ENCODE assay signal across 8 cellular contexts in genomic region chr3:48240711-48241491, GRCh38. TPM values are rescaled to one million over a fixed set of nuclear protein-coding genes. Genes with fewer than 3 reads are reported as not detected.
DNase-seq lines count a peak whose midpoint lies in the region; ATAC-seq and TF ChIP-seq lines count a peak whose summit lies in the region.

ZNF589 (plus strand) TSS chr3:48241104; CDS start chr3:48241172, 68 bp downstream.

- TF ChIP-seq POLR2A in GM19193 (IDR thresholded peaks at IDR 0.05; ENCODE audit: extremely low read depth, insufficient read depth, insufficient read length), result peak; percentile 92

- no peaks in the 10 kb centered on the region for H3K27me3 ChIP-seq in BE2C
- H3K27me3 ChIP-seq in colonic mucosa, result no peaks in the 10 kb centered on the region

- H3K4me1 ChIP-seq in BE2C, result peaks cover 6% of the 10 kb centered on the region
- no peaks in the 10 kb centered on the region for H3K4me1 ChIP-seq in colonic mucosa

- DNase-seq in BE2C (peak; percentile 85), NCI-H524 (lab: John Stamatoyannopoulos, UW) (peak; percentile 81 to 97), colonic mucosa (peak; percentile 97), left lobe of liver (ENCODE audit: low spot score) (peak; percentile 96)
- DNase-seq in activated CD4-positive, alpha-beta T cell treated with anti-CD3 and anti-CD28 coated beads for 4 hours, result peak; percentile 90 to 94
- peak; percentile 90 to 94 for DNase-seq in stimulated activated CD4-positive, alpha-beta T cell treated with anti-CD3 and anti-CD28 coated beads, Interleukin-2, amount 100 ng/mL, for 48 hours

- peak within 1 kb of the TSS; percentile 71 to 87 for H3K9ac ChIP-seq in colonic mucosa (ENCODE audit: low read depth in 2 of 2, low read length in 2 of 2)

- intact Hi-C loops in colonic mucosa (cut with DNase I), result no loop called here

- no peaks in the 10 kb centered on the region for H3K9me3 ChIP-seq in BE2C
- no peaks in the 10 kb centered on the region for H3K9me3 ChIP-seq in colonic mucosa

- H3K4me3 ChIP-seq in BE2C (ENCODE audit: low read depth, low read length) (peak within 1 kb of the TSS; percentile 82), colonic mucosa (peak within 1 kb of the TSS; percentile 75)

- TF ChIP-seq CTCF in BE2C (IDR thresholded peaks at IDR 0.05; ENCODE audit: low read depth, low read length), result no peak
- no peak for TF ChIP-seq CTCF in colonic mucosa (IDR thresholded peaks at IDR 0.05)

- peak; percentile 93 for ATAC-seq in HG03439 (IDR thresholded peaks at IDR 0.05; ENCODE audit: unreplicated experiment)
- ATAC-seq in left lobe of liver, result peak; percentile 97

- H3K36me3 ChIP-seq in BE2C (no peaks in the 10 kb centered on the region), colonic mucosa (no peaks in the 10 kb centered on the region)

- H3K27ac ChIP-seq in colonic mucosa, result peak within 1 kb of the TSS; percentile 83

RNA-seq across cellular contexts. Expression of gene ZNF589, which starts in this region (rescaled TPM):
- polyA plus RNA-seq in BE2C (2012; ENCODE audit: insufficient read depth, insufficient read length, low read depth), result 7.4 TPM
- 10 to 100 TPM in 1 of 2 donors, 1 to 10 TPM in 1; 5.2 to 11.2 TPM for total RNA-seq in colonic mucosa
- total RNA-seq in left lobe of liver, result 2.2 TPM

Comparison
In these comparisons a context has a peak if more than half of its experiments do, and no peak if none do; other contexts are left out.
1. Peak in every context shown above with its lines: DNase-seq, ATAC-seq, H3K4me3 ChIP-seq and H3K27ac ChIP-seq.